In genomic region chr6:9537381-9537780, GRCh38 we compare ENCODE assay signal across 24 cellular contexts.
A peak's percentile ranks its signal among the peaks of the same experiment; 100 is the strongest.
DNase-seq lines count a peak whose midpoint lies in the region; ATAC-seq, FAIRE-seq and TF ChIP-seq lines count a peak whose summit lies in the region.
"Had no signal": no experiment of that assay in that cellular context is flagged by ENCODE, and none has a peak within 500 bp of the region (broad histone marks: within the 10 kb centered on the region; RNA-seq: fewer than 3 reads in every experiment).

No MANE protein-coding gene starts in this region.

- TF ChIP-seq POLR2A in H54 (IDR thresholded peaks at IDR 0.05; ENCODE audit: low read depth, low read length): no peak

- H3K27me3 ChIP-seq in astrocyte (ENCODE audit: insufficient read depth, low read length): no peaks in the 10 kb centered on the region
- H3K27me3 ChIP-seq: left lung had no signal

- peak overlapping the region; percentile 20 for H3K4me2 ChIP-seq in astrocyte (ENCODE audit: low read length)

- H3K36me3 Mint-ChIP-seq in astrocyte (ENCODE audit: low read depth, unreplicated experiment): no peaks in the 10 kb centered on the region

- no peak overlapping the region for H3K27ac Mint-ChIP-seq in astrocyte (ENCODE audit: unreplicated experiment)
- H3K27ac Mint-ChIP-seq: T-helper 1 cell treated with Interleukin-12 subunit alpha and Interleukin-12 subunit beta and Interleukin-4 antibody, amounts not matched to agents 30 μg/mL and 1 μg/mL, for 36 hours had no signal

- ATAC-seq in HG02610 (IDR thresholded peaks at IDR 0.05; ENCODE audit: unreplicated experiment) (no peak), HG02852 (IDR thresholded peaks at IDR 0.05; ENCODE audit: unreplicated experiment) (no peak)
- ATAC-seq: left lung had no signal

- H3K4me3 Mint-ChIP-seq in astrocyte (ENCODE audit: unreplicated experiment): no peak overlapping the region
- H3K4me3 Mint-ChIP-seq: central memory CD8-positive, alpha-beta T cell; nephron; T-helper 1 cell treated with Interleukin-12 subunit alpha and Interleukin-12 subunit beta and Interleukin-4 antibody, amounts not matched to agents 30 μg/mL and 1 μg/mL, for 36 hours had no signal

- intact Hi-C loops in cardiac septum (cut with DNase I): no loop called here

- FAIRE-seq in H54 (lab: Jason Lieb, UNC) (peak; percentile 93), astrocyte (lab: Jason Lieb, UNC) (peak; percentile 32)
- FAIRE-seq: GM18507 had no signal

- H3K4me3 ChIP-seq in AG10803 (ENCODE audit: low read length) (no peak overlapping the region), astrocyte (ENCODE audit: insufficient read depth, low read depth, low read length) (no peak overlapping the region)
- H3K4me3 ChIP-seq: left lung, thoracic aorta had no signal

- no peaks in the 10 kb centered on the region for H3K27me3 Mint-ChIP-seq in astrocyte (ENCODE audit: low read depth, unreplicated experiment)
- H3K27me3 Mint-ChIP-seq: central memory CD8-positive, alpha-beta T cell had no signal

- no peak overlapping the region for H2AFZ ChIP-seq in astrocyte (ENCODE audit: low read depth, low read length)

- no peaks in the 10 kb centered on the region for H4K20me1 ChIP-seq in astrocyte (ENCODE audit: insufficient read depth, low read length)

- H3K9me3 Mint-ChIP-seq in astrocyte (ENCODE audit: unreplicated experiment): no peaks in the 10 kb centered on the region
- H3K9me3 Mint-ChIP-seq: nephron; T-helper 1 cell treated with Interleukin-12 subunit alpha and Interleukin-12 subunit beta and Interleukin-4 antibody, amounts not matched to agents 30 μg/mL and 1 μg/mL, for 36 hours had no signal

- no peaks in the 10 kb centered on the region for H3K36me3 ChIP-seq in astrocyte (ENCODE audit: insufficient read depth, low read length)
- H3K36me3 ChIP-seq: left lung, thoracic aorta had no signal

- H3K79me2 ChIP-seq in astrocyte (ENCODE audit: insufficient read depth, low read length): no peaks in the 10 kb centered on the region

- no peaks in the 10 kb centered on the region for H3K9me3 ChIP-seq in astrocyte (ENCODE audit: insufficient read depth, low read depth, low read length)
- H3K9me3 ChIP-seq: left lung, thoracic aorta had no signal

- TF ChIP-seq CTCF in AG10803 (conservative IDR thresholded peaks at IDR 0.05; ENCODE audit: low read length) (no peak), astrocyte (IDR thresholded peaks at IDR 0.05; ENCODE audit: insufficient read depth, low read depth, low read length) (no peak)

- H3K4me1 Mint-ChIP-seq in astrocyte (ENCODE audit: low read depth, unreplicated experiment): peaks cover 8% of the 10 kb centered on the region
- H3K4me1 Mint-ChIP-seq: central memory CD8-positive, alpha-beta T cell; nephron had no signal

- peak overlapping the region; percentile 9 for H3K27ac ChIP-seq in astrocyte (ENCODE audit: low read depth, low read length)
- H3K27ac ChIP-seq: left lung, thoracic aorta had no signal

- no peak overlapping the region for H3K9ac ChIP-seq in astrocyte (ENCODE audit: low read length)

- H3K4me1 ChIP-seq in astrocyte (ENCODE audit: insufficient read depth, low read length): peaks cover 11% of the 10 kb centered on the region
- H3K4me1 ChIP-seq: left lung had no signal

- DNase-seq in AG10803 (ENCODE audit: low read depth): peak; percentile 75
- no peak for DNase-seq in H54 (ENCODE audit: insufficient read length, low spot score)
- DNase-seq in astrocyte (ENCODE audit: low read depth): peak; percentile 89
- peak; percentile 29 for DNase-seq in kidney glomerular epithelial cell (lab: John Stamatoyannopoulos, UW)
- DNase-seq in occipital lobe (lab: John Stamatoyannopoulos, UW): no peak
- no peak for DNase-seq in cardiac septum (ENCODE audit: low spot score)
- DNase-seq: activated CD4-positive, alpha-beta T cell treated with anti-CD3 and anti-CD28 coated beads, Interleukin-2, amount 50 U/mL, for 1 hour; activated CD8-positive, alpha-beta memory T cell treated with anti-CD3 and anti-CD28 coated beads, Interleukin-2, amount 50 U/mL, for 4 hours; activated effector memory CD4-positive, alpha-beta T cell treated with Interleukin-2 at 50 U/mL for 16 hours; DMS79 treated with DMSO at 0.1 percent for 48 hours; erythroblast; left lung; midbrain; NCI-H1694; NCI-H748 treated with DMSO at 0.1 percent for 48 hours; SHP77; stimulated activated naive CD4-positive, alpha-beta T cell had no signal

Comparison
In these comparisons a context has a peak if more than half of its experiments do, and no peak if none do; other contexts are left out.
1. DNase-seq: peak in AG10803 (single experiment), astrocyte (single experiment) and kidney glomerular epithelial cell (single experiment); none in H54 (single experiment), occipital lobe (single experiment) and cardiac septum (single experiment).